10 cellular contexts compared by ENCODE assay signal in the genomic region with DNA sequence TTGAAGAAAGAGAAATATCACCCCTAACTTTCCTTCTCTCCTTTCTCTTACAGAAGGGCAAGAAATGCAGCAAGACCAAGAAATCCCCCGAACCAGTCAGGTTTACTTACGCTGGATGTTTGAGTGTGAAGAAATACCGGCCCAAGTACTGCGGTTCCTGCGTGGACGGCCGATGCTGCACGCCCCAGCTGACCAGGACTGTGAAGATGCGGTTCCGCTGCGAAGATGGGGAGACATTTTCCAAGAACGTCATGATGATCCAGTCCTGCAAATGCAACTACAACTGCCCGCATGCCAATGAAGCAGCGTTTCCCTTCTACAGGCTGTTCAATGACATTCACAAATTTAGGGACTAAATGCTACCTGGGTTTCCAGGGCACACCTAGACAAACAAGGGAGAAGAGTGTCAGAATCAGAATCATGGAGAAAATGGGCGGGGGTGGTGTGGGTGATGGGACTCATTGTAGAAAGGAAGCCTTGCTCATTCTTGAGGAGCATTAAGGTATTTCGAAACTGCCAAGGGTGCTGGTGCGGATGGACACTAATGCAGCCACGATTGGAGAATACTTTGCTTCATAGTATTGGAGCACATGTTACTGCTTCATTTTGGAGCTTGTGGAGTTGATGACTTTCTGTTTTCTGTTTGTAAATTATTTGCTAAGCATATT. TPM values are rescaled to one million over a fixed set of nuclear protein-coding genes. Genes with fewer than 3 reads are reported as not detected.
DNase-seq lines count a peak whose midpoint lies in the region; ATAC-seq and TF ChIP-seq lines count a peak whose summit lies in the region.
"Had no signal": no experiment of that assay in that cellular context is flagged by ENCODE, and none has a peak within 500 bp of the region (broad histone marks: within the 10 kb centered on the region; RNA-seq: fewer than 3 reads in every experiment).

No MANE protein-coding gene starts in this region.

- H3K4me1 ChIP-seq in PC-9 (replicated peaks; ENCODE audit: insufficient read depth) (peaks cover 51% of the 10 kb centered on the region), muscle layer of duodenum (ENCODE audit: control insufficient read depth in 1 of 2, insufficient read depth in 2 of 2, low read length in 2 of 2) (peaks cover 6 to 10% of the 10 kb centered on the region in 2 donors)

- peaks cover 42% of the 10 kb centered on the region for H3K27me3 Mint-ChIP-seq in endothelial cell (ENCODE audit: unreplicated experiment)

- POLR2A ChIA-PET in PC-9 (lab: Charles Lee; ENCODE audit: unreplicated experiment), result interaction anchor here (0.6 to 1.5 kb wide), 3 partner anchors 24 to 306 kb away, joined by 4 to 23 read pairs (median 20); a partner anchor contains a TSS

- no peaks in the 10 kb centered on the region for H3K9me3 Mint-ChIP-seq in endothelial cell (ENCODE audit: unreplicated experiment)
- H3K9me3 Mint-ChIP-seq: activated naive CD4-positive, alpha-beta T cell treated with anti-CD3 and anti-CD28 coated beads, Interleukin-2, amount 10 ng/mL, durations not matched to agents 7 days and 5 days had no signal

- H3K4me1 Mint-ChIP-seq in endothelial cell (ENCODE audit: unreplicated experiment), result peaks cover 37% of the 10 kb centered on the region

- intact Hi-C loops in PC-9 (cut with micrococcal nuclease; ENCODE audit: unreplicated experiment) (loop anchor here (1.0 to 5.0 kb wide), 3 partner anchors 110 to 267 kb away; no protein-coding TSS in a partner anchor), left colon (cut with DNase I, micrococcal nuclease) (loop anchor here in 1 of 2 donors (10.0 kb wide), 1 partner anchor 278 kb away; no protein-coding TSS in a partner anchor)

- H3K27me3 ChIP-seq in PC-9 (ENCODE audit: insufficient read depth, low read depth) (no peaks in the 10 kb centered on the region), muscle layer of duodenum (ENCODE audit: low read depth, low read length) (no peaks in the 10 kb centered on the region)

- BruUV-seq in PC-9 (replicated peaks; lab: Mats Ljungman, UMichigan), result no TSS peak

- DNase-seq in ACHN, result peak; percentile 34
- peak in 1 of 2 experiments; percentile 51 for DNase-seq in PC-9
- DNase-seq in endothelial cell (ENCODE audit: low spot score), result no peak
- no peak for DNase-seq in UCSD-AML1 (lab: John Stamatoyannopoulos, UW; ENCODE audit: unreplicated experiment)
- no peak for DNase-seq in stimulated activated naive CD4-positive, alpha-beta T cell treated with Interleukin-2 at 50 U/mL for 16 hours (lab: John Stamatoyannopoulos, UW)
- no peak for DNase-seq in left colon
- DNase-seq: activated naive CD4-positive, alpha-beta T cell treated with anti-CD3 and anti-CD28 coated beads, Interleukin-2, amount 10 ng/mL, durations not matched to agents 7 days and 5 days had no signal

- H3F3A ChIP-seq in PC-9 (ENCODE audit: insufficient read depth, low read depth), result peaks cover 51% of the 10 kb centered on the region

- H3K9me2 ChIP-seq in PC-9 (ENCODE audit: insufficient read depth), result no peaks in the 10 kb centered on the region

- H3K9me3 ChIP-seq in PC-9 (ENCODE audit: insufficient read depth, low read depth) (no peaks in the 10 kb centered on the region), muscle layer of duodenum (ENCODE audit: control insufficient read depth in 1 of 2, low read length in 2 of 2) (no peaks in the 10 kb centered on the region)

- H2AFZ ChIP-seq in PC-9, result no peak overlapping the region

- peak overlapping the region; percentile 65 for H3K4me3 ChIP-seq in PC-9
- peak overlapping the region; percentile 83 to 91 for H3K4me3 ChIP-seq in muscle layer of duodenum (ENCODE audit: low read depth in 1 of 2, low read length in 2 of 2)

- CTCF ChIA-PET in PC-9 (lab: Charles Lee), result interaction anchor here (0.6 to 1.6 kb wide), 2 partner anchors 24 to 238 kb away, joined by 5 to 6 read pairs; no protein-coding TSS in a partner anchor

- H3K27ac ChIP-seq in PC-9 (peak overlapping the region; percentile 86), muscle layer of duodenum (ENCODE audit: low read length) (peak overlapping the region; percentile 89)

- H4K20me1 ChIP-seq in PC-9 (ENCODE audit: insufficient read depth), result no peaks in the 10 kb centered on the region

- ATAC-seq in HG02623 (IDR thresholded peaks at IDR 0.05; ENCODE audit: unreplicated experiment) (no peak), left colon (no peak)

- peaks cover 21% of the 10 kb centered on the region for H3K36me3 Mint-ChIP-seq in endothelial cell (ENCODE audit: low read depth, unreplicated experiment)
- H3K36me3 Mint-ChIP-seq: activated naive CD4-positive, alpha-beta T cell treated with anti-CD3 and anti-CD28 coated beads, Interleukin-2, amount 10 ng/mL, durations not matched to agents 7 days and 5 days had no signal

- peak overlapping the region; percentile 85 for H3K4me2 ChIP-seq in PC-9

- in situ Hi-C loops in ACHN (cut with HindIII; ENCODE audit: low pct_ligation_motif_present, low pct_unique_long_range_greater_than_20kb, low sequenced_read_pairs), result no loop called here

- H3K27ac Mint-ChIP-seq in endothelial cell (ENCODE audit: unreplicated experiment), result peak overlapping the region; percentile 92
- H3K27ac Mint-ChIP-seq: activated naive CD4-positive, alpha-beta T cell treated with anti-CD3 and anti-CD28 coated beads, Interleukin-2, amount 10 ng/mL, durations not matched to agents 7 days and 5 days had no signal

- peaks cover 28% of the 10 kb centered on the region for H3K79me2 ChIP-seq in PC-9 (ENCODE audit: low read depth)

- TF ChIP-seq CTCF in PC-9 (conservative IDR thresholded peaks at IDR 0.05) (no peak), endothelial cell (IDR thresholded peaks at IDR 0.05; ENCODE audit: unreplicated experiment) (no peak)

- peaks cover 13% of the 10 kb centered on the region for H3K36me3 ChIP-seq in PC-9 (ENCODE audit: low read depth)
- H3K36me3 ChIP-seq in muscle layer of duodenum (ENCODE audit: control insufficient read depth in 1 of 2, insufficient read depth in 2 of 2, low read length in 2 of 2), result peaks cover 16 to 25% of the 10 kb centered on the region in 2 donors

- H3K4me3 Mint-ChIP-seq in endothelial cell (ENCODE audit: unreplicated experiment), result peak overlapping the region; percentile 96
- H3K4me3 Mint-ChIP-seq: activated naive CD4-positive, alpha-beta T cell treated with anti-CD3 and anti-CD28 coated beads, Interleukin-2, amount 10 ng/mL, durations not matched to agents 7 days and 5 days had no signal

RNA-seq across cellular contexts. Expression of a gene that starts 2.3 kb away (rescaled TPM):
- 75.6 and 92.8 TPM in 2 replicates for total RNA-seq in PC-9 (2021)
- total RNA-seq in endothelial cell (ENCODE audit: unreplicated experiment), result 21.0 TPM
- 10 to 100 TPM; 18.0 to 18.5 TPM for total RNA-seq in left colon
- total RNA-seq: mononuclear cell had no signal
